In the genomic region with DNA sequence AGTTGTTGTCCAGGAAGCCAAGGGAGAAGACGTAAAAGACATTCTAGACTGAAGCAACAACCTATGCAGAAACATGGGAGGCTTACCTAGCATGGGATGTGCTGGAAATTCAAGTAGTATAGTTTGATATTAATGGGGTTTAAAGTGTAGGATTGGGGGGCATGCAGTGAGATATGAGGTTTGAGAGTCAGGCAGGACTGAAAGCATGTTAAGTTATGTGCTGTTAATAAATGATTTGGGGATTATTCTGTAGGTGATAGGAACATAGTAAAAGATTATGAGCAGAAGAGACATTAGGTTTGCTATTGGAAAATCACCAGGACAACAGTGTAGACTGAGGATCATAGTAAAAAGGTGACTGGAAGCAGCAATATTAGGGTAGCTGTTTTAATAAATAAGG, we compare ENCODE assay signal across 16 cellular contexts. TPM values are rescaled to one million over a fixed set of nuclear protein-coding genes. Genes with fewer than 3 reads are reported as not detected.
DNase-seq lines count a peak whose midpoint lies in the region; ATAC-seq and TF ChIP-seq lines count a peak whose summit lies in the region.
"Had no signal": no experiment of that assay in that cellular context is flagged by ENCODE, and none has a peak within 500 bp of the region (broad histone marks: within the 10 kb centered on the region; RNA-seq: fewer than 3 reads in every experiment).

No MANE protein-coding gene starts in this region.

- H3F3A ChIP-seq in PC-3 (ENCODE audit: low read length, unreplicated experiment) = no peaks in the 10 kb centered on the region

- H3K4me3 ChIP-seq in PC-3 (ENCODE audit: low read length) (peak overlapping the region; percentile 76), fibroblast of lung (replicated peaks in 1 of 4; ENCODE audit: control extremely low read depth in 1 of 4, insufficient read depth in 1 of 4, low read depth in 3 of 4, low read length in 4 of 4) (peak overlapping the region; percentile 7 to 84 (median 75)), ovary (peak overlapping the region; percentile 98)

- no peak for TF ChIP-seq EP300 in ovary (IDR thresholded peaks at IDR 0.05)

- no peaks in the 10 kb centered on the region for H3K27me3 Mint-ChIP-seq in CD4-positive, alpha-beta T cell
- no peaks in the 10 kb centered on the region for H3K27me3 Mint-ChIP-seq in activated T-helper 1 cell treated with anti-CD3 and anti-CD28 coated beads, Interleukin-12 subunit alpha, Interleukin-12 subunit beta, Interleukin-2, Interleukin-4 antibody, amounts not matched to agents 30 ng/mL and 10 ng/mL and 1 ng/mL, durations not matched to agents 14 hours and 24 hours and 36 hours (ENCODE audit: insufficient read depth)

- CTCF ChIA-PET in CD4-positive, alpha-beta T cell (lab: Charles Lee) = no interaction called here
- CTCF ChIA-PET in PC-3 (lab: Charles Lee) = no interaction called here

- H4K20me1 ChIP-seq in PC-3 (ENCODE audit: low read length) (no peaks in the 10 kb centered on the region), fibroblast of lung (ENCODE audit: control insufficient read depth, extremely low read depth, insufficient read depth, low read length) (no peaks in the 10 kb centered on the region)

- H3K4me3 Mint-ChIP-seq in CD4-positive, alpha-beta T cell = peak overlapping the region; percentile 35
- no peak overlapping the region for H3K4me3 Mint-ChIP-seq in activated T-helper 1 cell treated with anti-CD3 and anti-CD28 coated beads, Interleukin-12 subunit alpha, Interleukin-12 subunit beta, Interleukin-2, Interleukin-4 antibody, amounts not matched to agents 30 ng/mL and 10 ng/mL and 1 ng/mL, durations not matched to agents 14 hours and 24 hours and 36 hours
- H3K4me3 Mint-ChIP-seq: CD14-positive monocyte had no signal

- no peak for ATAC-seq in CD4-positive, alpha-beta T cell (ENCODE audit: poor library complexity)
- ATAC-seq in PC-3 = no peak
- ATAC-seq in GM21786 (IDR thresholded peaks at IDR 0.05; ENCODE audit: unreplicated experiment) = no peak
- no peak for ATAC-seq in HG03039 (IDR thresholded peaks at IDR 0.05; ENCODE audit: unreplicated experiment)

- DNase-seq in CD4-positive, alpha-beta T cell = no peak
- no peak for DNase-seq in PC-3
- no peak for DNase-seq in fibroblast of lung (ENCODE audit: low read depth in 2 of 2)
- no peak for DNase-seq in ovary
- no peak for DNase-seq in 8988T
- no peak for DNase-seq in activated T-helper 1 cell treated with anti-CD3 and anti-CD28 coated beads, Interleukin-12 subunit alpha, Interleukin-12 subunit beta, Interleukin-2, Interleukin-4 antibody, amounts not matched to agents 30 ng/mL and 10 ng/mL and 1 ng/mL, durations not matched to agents 14 hours and 24 hours and 36 hours (ENCODE audit: low spot score)
- DNase-seq: activated naive CD4-positive, alpha-beta T cell; NCI-H1694 treated with DMSO at 0.1 percent for 48 hours; NCI-H69; SHP77 treated with DMSO at 0.1 percent for 48 hours; stimulated activated CD4-positive, alpha-beta T cell treated with anti-CD3 and anti-CD28 coated beads, Interleukin-4, amount 100 ng/mL, for 4 hours; stimulated activated naive CD4-positive, alpha-beta T cell had no signal

- peaks cover 42% of the 10 kb centered on the region for H3K4me1 ChIP-seq in PC-3 (ENCODE audit: insufficient read depth, low read length)
- no peaks in the 10 kb centered on the region for H3K4me1 ChIP-seq in fibroblast of lung (ENCODE audit: control insufficient read depth, extremely low read depth, insufficient read depth, low read length)
- peaks cover 14% of the 10 kb centered on the region for H3K4me1 ChIP-seq in ovary (ENCODE audit: insufficient read depth)

- H3K9ac ChIP-seq in PC-3 (ENCODE audit: low read length) = no peak overlapping the region
- H3K9ac ChIP-seq in fibroblast of lung (ENCODE audit: insufficient read depth, low read length) = no peak overlapping the region
- H3K9ac ChIP-seq: KMS-11 had no signal

- no peaks in the 10 kb centered on the region for H3K27me3 ChIP-seq in CD4-positive, alpha-beta T cell (ENCODE audit: control insufficient read depth, insufficient read depth, low read length)
- H3K27me3 ChIP-seq in PC-3 (ENCODE audit: low read length) (no peaks in the 10 kb centered on the region), fibroblast of lung (ENCODE audit: control insufficient read depth, insufficient read depth, low read length) (no peaks in the 10 kb centered on the region), ovary (no peaks in the 10 kb centered on the region)

- H3K9me3 Mint-ChIP-seq in CD4-positive, alpha-beta T cell = no peaks in the 10 kb centered on the region
- no peaks in the 10 kb centered on the region for H3K9me3 Mint-ChIP-seq in activated T-helper 1 cell treated with anti-CD3 and anti-CD28 coated beads, Interleukin-12 subunit alpha, Interleukin-12 subunit beta, Interleukin-2, Interleukin-4 antibody, amounts not matched to agents 30 ng/mL and 10 ng/mL and 1 ng/mL, durations not matched to agents 14 hours and 24 hours and 36 hours

- TF ChIP-seq POLR2A in ovary (IDR thresholded peaks at IDR 0.05) = no peak

- H3K36me3 ChIP-seq in PC-3 (ENCODE audit: low read depth, low read length) (peaks cover 35% of the 10 kb centered on the region), fibroblast of lung (ENCODE audit: control insufficient read depth, insufficient read depth, low read length) (peaks cover 1% of the 10 kb centered on the region), ovary (no peaks in the 10 kb centered on the region)

- no peaks in the 10 kb centered on the region for H3K9me2 ChIP-seq in PC-3 (replicated peaks; ENCODE audit: low read length)

- no peak overlapping the region for H3K27ac Mint-ChIP-seq in CD4-positive, alpha-beta T cell
- H3K27ac Mint-ChIP-seq in activated T-helper 1 cell treated with anti-CD3 and anti-CD28 coated beads, Interleukin-12 subunit alpha, Interleukin-12 subunit beta, Interleukin-2, Interleukin-4 antibody, amounts not matched to agents 30 ng/mL and 10 ng/mL and 1 ng/mL, durations not matched to agents 14 hours and 24 hours and 36 hours = no peak overlapping the region
- H3K27ac Mint-ChIP-seq: CD14-positive monocyte had no signal

- H3K27ac ChIP-seq in CD4-positive, alpha-beta T cell (ENCODE audit: low read depth, low read length) = no peak overlapping the region
- H3K27ac ChIP-seq in PC-3 (ENCODE audit: low read length) (no peak overlapping the region), fibroblast of lung (ENCODE audit: insufficient read depth, low read length) (no peak overlapping the region), ovary (no peak overlapping the region)
- H3K27ac ChIP-seq: KMS-11 had no signal

- no peaks in the 10 kb centered on the region for H3K9me3 ChIP-seq in CD4-positive, alpha-beta T cell (ENCODE audit: control insufficient read depth, low read length)
- H3K9me3 ChIP-seq in PC-3 (ENCODE audit: low read length) (no peaks in the 10 kb centered on the region), fibroblast of lung (ENCODE audit: control insufficient read depth, insufficient read depth, low read depth, low read length) (no peaks in the 10 kb centered on the region), ovary (no peaks in the 10 kb centered on the region)

- BruUV-seq in PC-3 (replicated peaks; lab: Mats Ljungman, UMichigan) = no TSS peak

- WGBS in ovary, 3 donors = 63 to 74% (median 66%) methylated on average over 1 of the region's 1 CpG

- TF ChIP-seq CTCF in CD4-positive, alpha-beta T cell (IDR thresholded peaks at IDR 0.05) = no peak
- TF ChIP-seq CTCF in PC-3 (conservative IDR thresholded peaks at IDR 0.05; ENCODE audit: low read depth, low read length) = no peak
- no peak for TF ChIP-seq CTCF in fibroblast of lung (conservative IDR thresholded peaks at IDR 0.05 in 1 of 2, IDR thresholded peaks at IDR 0.05 in 1 of 2; ENCODE audit: low read depth in 1 of 2, low read length in 2 of 2)
- TF ChIP-seq CTCF in ovary (IDR thresholded peaks at IDR 0.05) = no peak

- peak overlapping the region; percentile 91 for H3K4me2 ChIP-seq in PC-3 (ENCODE audit: low read length)
- H3K4me2 ChIP-seq in fibroblast of lung (ENCODE audit: extremely low read depth, insufficient read depth, low read length) = no peak overlapping the region

- H3K4me1 Mint-ChIP-seq in CD4-positive, alpha-beta T cell (ENCODE audit: low read depth) = peaks cover 36% of the 10 kb centered on the region
- H3K4me1 Mint-ChIP-seq in activated T-helper 1 cell treated with anti-CD3 and anti-CD28 coated beads, Interleukin-12 subunit alpha, Interleukin-12 subunit beta, Interleukin-2, Interleukin-4 antibody, amounts not matched to agents 30 ng/mL and 10 ng/mL and 1 ng/mL, durations not matched to agents 14 hours and 24 hours and 36 hours (ENCODE audit: low read depth) = peaks cover 34% of the 10 kb centered on the region

- no peak overlapping the region for H2AFZ ChIP-seq in PC-3 (ENCODE audit: low read length)
- H2AFZ ChIP-seq in fibroblast of lung (ENCODE audit: low read length) = no peak overlapping the region

- POLR2A ChIA-PET in CD4-positive, alpha-beta T cell (lab: Charles Lee) = no interaction called here
- POLR2A ChIA-PET in PC-3 (lab: Charles Lee; ENCODE audit: unreplicated experiment) = no interaction called here

- intact Hi-C loops in CD4-positive, alpha-beta T cell (cut with DNase I, micrococcal nuclease) = loop anchor here (5.0 to 10.0 kb wide), 6 partner anchors 801 to 1951 kb away; a partner anchor contains a TSS
- intact Hi-C loops in PC-3 (cut with micrococcal nuclease) = no loop called here
- intact Hi-C loops in ovary (cut with DNase I) = loop anchor here in 2 of 4 donors (5.0 to 10.0 kb wide), 2 partner anchors 204 to 241 kb away; a partner anchor contains a TSS
- intact Hi-C loops in activated T-helper 1 cell treated with anti-CD3 and anti-CD28 coated beads, Interleukin-12 subunit alpha, Interleukin-12 subunit beta, Interleukin-2, Interleukin-4 antibody, amounts not matched to agents 30 ng/mL and 10 ng/mL and 1 ng/mL, durations not matched to agents 14 hours and 24 hours and 36 hours (cut with micrococcal nuclease) = loop anchor here (5.0 to 10.0 kb wide), 9 partner anchors 201 to 1641 kb away; a partner anchor contains a TSS

- peaks cover 75% of the 10 kb centered on the region for H3K79me2 ChIP-seq in PC-3 (ENCODE audit: low read length)
- H3K79me2 ChIP-seq in fibroblast of lung (ENCODE audit: control insufficient read depth, insufficient read depth, low read length) = peaks cover 72% of the 10 kb centered on the region

- peaks cover 23% of the 10 kb centered on the region for H3K36me3 Mint-ChIP-seq in CD4-positive, alpha-beta T cell (ENCODE audit: low read depth)
- H3K36me3 Mint-ChIP-seq in activated T-helper 1 cell treated with anti-CD3 and anti-CD28 coated beads, Interleukin-12 subunit alpha, Interleukin-12 subunit beta, Interleukin-2, Interleukin-4 antibody, amounts not matched to agents 30 ng/mL and 10 ng/mL and 1 ng/mL, durations not matched to agents 14 hours and 24 hours and 36 hours (ENCODE audit: low read depth) = peaks cover 9% of the 10 kb centered on the region

RNA-seq across cellular contexts. Expression of a gene that starts 3.2 kb away (rescaled TPM):
- total RNA-seq in CD4-positive, alpha-beta T cell = 10 to 100 TPM; 21.4 to 22.3 TPM
- 25.7 and 35.1 TPM in 2 replicates for total RNA-seq in PC-3 (2014; rRNA removed)
- total RNA-seq in fibroblast of lung = 126 and 129 TPM in 2 replicates
- 144 and 191 TPM in 2 replicates for polyA plus RNA-seq in fibroblast of lung
- 88.9 and 108 TPM in 2 replicates for polyA plus RNA-seq in fibroblast of lung (2012)
- 31.2 and 42.8 TPM in 2 replicates for polyA minus RNA-seq in fibroblast of lung (ENCODE audit: low replicate concordance)
- 100 to 1,000 TPM in 6 of 7 donors, 10 to 100 TPM in 1; 56.3 to 185 (median 138) TPM for total RNA-seq in ovary
- 10 to 100 TPM; 63.8 to 68.6 TPM for polyA plus RNA-seq in ovary
- total RNA-seq in activated T-helper 1 cell treated with anti-CD3 and anti-CD28 coated beads, Interleukin-12 subunit alpha, Interleukin-12 subunit beta, Interleukin-2, Interleukin-4 antibody, amounts not matched to agents 30 ng/mL and 10 ng/mL and 1 ng/mL, durations not matched to agents 14 hours and 24 hours and 36 hours = 23.7 and 24.4 TPM in 2 replicates
